29 cellular contexts compared by ENCODE assay signal in genomic region chr17:73122953-73123605, GRCh38. TPM values are rescaled to one million over a fixed set of nuclear protein-coding genes. Genes with fewer than 3 reads are reported as not detected.
"Had no signal": no experiment of that assay in that cellular context is flagged by ENCODE, and none has a peak within 500 bp of the region (broad histone marks: within the 10 kb centered on the region; RNA-seq: fewer than 3 reads in every experiment).

No MANE protein-coding gene starts in this region.

- H3K4me1 ChIP-seq: body of pancreas, colonic mucosa had no signal

- FAIRE-seq: endometrium, endothelial cell of umbilical vein, frontal cortex had no signal

- DNase-seq: activated B cell treated with CpG ODN at 0.5 μM for 24 hours; activated CD4-positive, alpha-beta T cell treated with anti-CD3 and anti-CD28 coated beads for 48 hours; activated CD4-positive, alpha-beta T cell treated with anti-CD3 and anti-CD28 coated beads, Interleukin-2, amount 50 U/mL, for 1 hour; activated CD4-positive, alpha-beta T cell treated with anti-CD3 and anti-CD28 coated beads, Interleukin-2, amount 50 U/mL, for 48 hours; activated CD8-positive, alpha-beta memory T cell treated with anti-CD3 and anti-CD28 coated beads for 24 hours; activated CD8-positive, alpha-beta T cell treated with anti-CD3 and anti-CD28 coated beads for 36 hours; activated effector memory CD4-positive, alpha-beta T cell treated with Interleukin-2 at 50 U/mL for 16 hours; activated gamma-delta T cell treated with Interleukin-2 at 50 U/mL for 16 hours; activated naive CD4-positive, alpha-beta T cell treated with anti-CD3 and anti-CD28 coated beads, Interleukin-2, amount 50 U/mL, for 16 hours; activated naive CD4-positive, alpha-beta T cell treated with Interleukin-2 at 50 U/mL for 16 hours; activated T-cell treated with anti-CD3 and anti-CD28 coated beads, Interleukin-2, amount 50 U/mL, for 4 hours; amniotic stem cell; anterior cingulate cortex; body of pancreas; central memory CD4-positive, alpha-beta T cell; cerebellar nuclear complex; colonic mucosa; effector CD8-positive, alpha-beta T cell; foreskin fibroblast; head of caudate nucleus; T-helper 1 cell; T-helper 17 cell; T1000; WERI-Rb-1 had no signal

- H3K36me3 ChIP-seq: colonic mucosa, WERI-Rb-1 had no signal

- H3K4me3 ChIP-seq: body of pancreas, colonic mucosa had no signal

- H3K9me3 ChIP-seq: body of pancreas, colonic mucosa had no signal

- H3K27ac ChIP-seq: body of pancreas, colonic mucosa, epithelial cell of prostate, WERI-Rb-1 had no signal

- H3K27me3 ChIP-seq: body of pancreas, colonic mucosa had no signal

RNA-seq across cellular contexts. Expression of gene SSTR2, which starts 41.7 kb away (rescaled TPM):
- total RNA-seq: dermis microvascular lymphatic vessel endothelial cell, endothelial cell of umbilical vein, T-helper 17 cell had no signal
